ENCODE assay signal across 2 cellular contexts in genomic region chr20:12954254-12954653, GRCh38. TPM values are rescaled to one million over a fixed set of nuclear protein-coding genes. Genes with fewer than 3 reads are reported as not detected.
"Had no signal": no experiment of that assay in that cellular context is flagged by ENCODE, and none has a peak within 500 bp of the region (broad histone marks: within the 10 kb centered on the region; RNA-seq: fewer than 3 reads in every experiment).

No MANE protein-coding gene starts in this region.

RNA-seq across cellular contexts. Expression of gene SPTLC3, which starts 54.5 kb away (rescaled TPM):
- total RNA-seq: natural killer cell treated with Interleukin-12 subunit alpha and Interleukin-12 subunit beta and Interleukin-15 and Interleukin-18, amount 100 ng/mL, for 72 hours had no signal
- polyA plus RNA-seq: neural cell had no signal
